Comparison of ENCODE assay signal across 14 cellular contexts in the genomic region with DNA sequence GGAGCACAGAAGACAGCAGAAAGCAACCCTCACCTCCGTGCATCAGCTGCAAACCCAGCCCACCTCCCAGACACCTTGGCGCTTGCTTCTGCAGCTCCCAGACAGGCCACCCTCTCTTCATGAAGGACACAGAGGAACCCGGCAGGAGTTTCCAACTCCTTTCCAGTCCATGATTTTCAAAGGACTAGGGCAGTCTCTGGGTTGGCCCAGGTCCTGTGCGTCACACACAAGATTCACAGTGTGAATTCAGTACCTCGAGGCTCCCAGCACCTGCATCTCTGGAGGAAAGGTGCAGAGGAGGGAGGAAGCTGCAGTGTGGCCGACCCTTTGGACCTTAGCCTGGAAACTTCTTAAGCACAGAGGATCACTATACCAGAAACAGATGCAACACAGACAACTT.
A peak's percentile ranks its signal among the peaks of the same experiment; 100 is the strongest.
DNase-seq lines count a peak whose midpoint lies in the region; ATAC-seq, FAIRE-seq and TF ChIP-seq lines count a peak whose summit lies in the region.
"Had no signal": no experiment of that assay in that cellular context is flagged by ENCODE, and none has a peak within 500 bp of the region (broad histone marks: within the 10 kb centered on the region; RNA-seq: fewer than 3 reads in every experiment).

No MANE protein-coding gene starts in this region.

- TF ChIP-seq EP300 in HepG2 (IDR thresholded peaks at IDR 0.05; ENCODE audit: low read depth in 2 of 2, low read length in 2 of 2) = no peak
- TF ChIP-seq EP300 in HepG2 (CRISPR knock-in tag; IDR thresholded peaks at IDR 0.05; ENCODE audit: borderline replicate concordance) = no peak

- 66% methylated on average over 4 of the region's 6 CpGs for WGBS in right lobe of liver (ENCODE audit: insufficient coverage, low coverage, low lambda C conversion rate, missing lambda C conversion rate)
- 91% methylated on average over 4 of the region's 6 CpGs for WGBS in HepG2 (ENCODE audit: low lambda C conversion rate)

- peak overlapping the region in 2 of 3 donors; percentile 60 to 84 for H3K27ac ChIP-seq in right lobe of liver
- H3K27ac ChIP-seq in HepG2 (ENCODE audit: extremely low read length, insufficient read depth, low read length) = no peak overlapping the region
- peak overlapping the region; percentile 95 to 97 for H3K27ac ChIP-seq in kidney (ENCODE audit: low read depth in 2 of 2, low read length in 2 of 2)
- H3K27ac ChIP-seq in skeletal muscle tissue (ENCODE audit: low read depth, low read length) = peak overlapping the region; percentile 80

- H3K9me3 ChIP-seq in right lobe of liver = no peaks in the 10 kb centered on the region
- H3K9me3 ChIP-seq in HepG2 (ENCODE audit: low read length) = no peaks in the 10 kb centered on the region
- no peaks in the 10 kb centered on the region for H3K9me3 ChIP-seq in kidney (ENCODE audit: control insufficient read depth in 1 of 2, low read length in 2 of 2)
- no peaks in the 10 kb centered on the region for H3K9me3 ChIP-seq in skeletal muscle tissue (ENCODE audit: control insufficient read depth in 3 of 3, low read length in 3 of 3)

- in situ Hi-C loops in HepG2 (cut with HindIII; ENCODE audit: extremely low pct_ligation_motif_present, low pct_unique_long_range_greater_than_20kb) = loop anchor here (10.0 kb wide), 2 partner anchors 160 to 190 kb away; a partner anchor contains a TSS

- H3K9ac ChIP-seq in HepG2 (ENCODE audit: insufficient read depth, low read depth, low read length) = no peak overlapping the region
- peak overlapping the region in 1 of 2 donors; percentile 53 for H3K9ac ChIP-seq in kidney (ENCODE audit: low read length in 2 of 2)
- H3K9ac ChIP-seq in skeletal muscle tissue (ENCODE audit: low read depth in 1 of 3, low read length in 3 of 3) = peak overlapping the region in 2 of 3 donors; percentile 40 to 73

- intact Hi-C loops in right lobe of liver (cut with DNase I) (loop anchor here in 1 of 2 donors (10.0 kb wide), 1 partner anchor 240 kb away; a partner anchor contains a TSS), HepG2 (cut with micrococcal nuclease; ENCODE audit: unreplicated experiment) (no loop called here), kidney (cut with DNase I) (no loop called here)

- H3K4me2 ChIP-seq in HepG2 (ENCODE audit: low read depth, low read length) = no peak overlapping the region

- H4K20me1 ChIP-seq in HepG2 (ENCODE audit: insufficient read depth, low read length) = no peaks in the 10 kb centered on the region

- no peaks in the 10 kb centered on the region for H3K27me3 ChIP-seq in right lobe of liver
- H3K27me3 ChIP-seq in HepG2 (ENCODE audit: control insufficient read depth in 1 of 2, insufficient read depth in 2 of 2, low read length in 2 of 2) = no peaks in the 10 kb centered on the region
- H3K27me3 ChIP-seq in skeletal muscle tissue (ENCODE audit: control insufficient read depth in 3 of 3, insufficient read depth in 3 of 3, low read length in 3 of 3) = no peaks in the 10 kb centered on the region

- BruUV-seq in HepG2 (replicated peaks; lab: Mats Ljungman, UMichigan) = no TSS peak

- FAIRE-seq in HepG2 (lab: Jason Lieb, UNC) = no peak
- no peak for FAIRE-seq in kidney (lab: Jason Lieb, UNC)
- FAIRE-seq: GM12878 had no signal

- CTCF ChIA-PET in HepG2 (lab: Yijun Ruan, JAX; ENCODE audit: low intra/inter-chr PET ratio, low total read pairs) = no interaction called here

- DNase-seq in right lobe of liver (no peak), HepG2 (ENCODE audit: low spot score) (no peak), kidney (no peak), superior temporal gyrus (ENCODE audit: extremely low spot score) (no peak)
- DNase-seq in activated effector memory CD4-positive, alpha-beta T cell treated with Interleukin-2 at 50 U/mL for 16 hours = no peak
- DNase-seq: ACHN, GF-D8, NCI-H1105, NCI-H2081, NCI-H446 treated with DMSO at 0.1 percent for 48 hours had no signal

- H3K36me3 ChIP-seq in right lobe of liver (no peaks in the 10 kb centered on the region), HepG2 (replicated peaks in 1 of 2; ENCODE audit: control insufficient read depth in 1 of 2, insufficient read depth in 2 of 2, low read length in 2 of 2) (peaks cover 4 to 33% of the 10 kb centered on the region in 2 experiments; a peak in 3 of 5 replicates), kidney (ENCODE audit: control insufficient read depth in 1 of 2, insufficient read depth in 2 of 2, low read length in 2 of 2) (peaks cover 0 to 6% of the 10 kb centered on the region in 2 donors), skeletal muscle tissue (ENCODE audit: control insufficient read depth in 3 of 3, insufficient read depth in 3 of 3, low read length in 3 of 3) (peaks cover 11 to 24% (median 12%) of the 10 kb centered on the region in 3 donors)

- ATAC-seq in right lobe of liver = no peak
- no peak for ATAC-seq in HepG2
- no peak for ATAC-seq in HG02642 (IDR thresholded peaks at IDR 0.05; ENCODE audit: poor library complexity, unreplicated experiment)
- ATAC-seq: GM12878, Panc1 had no signal

- no peak overlapping the region for H2AFZ ChIP-seq in HepG2 (ENCODE audit: low read length)

- H3K4me1 ChIP-seq in right lobe of liver (peaks cover 0 to 97% (median 40%) of the 10 kb centered on the region in 4 donors), HepG2 (ENCODE audit: insufficient read depth, low read length) (no peaks in the 10 kb centered on the region), kidney (ENCODE audit: control insufficient read depth in 1 of 2, insufficient read depth in 1 of 2, low read depth in 1 of 2, low read length in 2 of 2) (peaks cover 52 to 54% of the 10 kb centered on the region in 2 donors), skeletal muscle tissue (ENCODE audit: control insufficient read depth in 3 of 3, insufficient read depth in 3 of 3, low read length in 3 of 3) (peaks cover 43 to 75% (median 66%) of the 10 kb centered on the region in 3 donors)

- POLR2A ChIA-PET in HepG2 (lab: Yijun Ruan, JAX) = no interaction called here

- TF ChIP-seq CTCF in right lobe of liver (IDR thresholded peaks at IDR 0.05) (no peak), HepG2 (CRISPR knock-in tag; IDR thresholded peaks at IDR 0.05) (no peak), kidney (IDR thresholded peaks at IDR 0.05; ENCODE audit: borderline replicate concordance, extremely low read depth, insufficient read depth) (no peak)

- H3K4me3 ChIP-seq in right lobe of liver = no peak overlapping the region
- no peak overlapping the region for H3K4me3 ChIP-seq in HepG2 (replicated peaks in 1 of 3; ENCODE audit: insufficient read depth in 1 of 3, low read depth in 2 of 3, low read length in 3 of 3)
- H3K4me3 ChIP-seq in kidney (ENCODE audit: low read length in 2 of 2) = no peak overlapping the region
- peak overlapping the region in 1 of 3 donors; percentile 41 for H3K4me3 ChIP-seq in skeletal muscle tissue (ENCODE audit: low read length in 3 of 3)
- H3K4me3 ChIP-seq: GM12878 had no signal

- TF ChIP-seq RAD21 in HepG2 (CRISPR knock-in tag; IDR thresholded peaks at IDR 0.05) = no peak

- no peak for TF ChIP-seq POLR2A in right lobe of liver (IDR thresholded peaks at IDR 0.05)
- no peak for TF ChIP-seq POLR2A in HepG2 (IDR thresholded peaks at IDR 0.05; ENCODE audit: insufficient read depth in 1 of 2, low read depth in 2 of 2, low read length in 2 of 2)

- no peaks in the 10 kb centered on the region for H3K79me2 ChIP-seq in HepG2 (ENCODE audit: insufficient read depth, low read length)

TF ChIP-seq in HepG2, 621 proteins besides CTCF, POLR2A, EP300 and RAD21:
- TF ChIP-seq ZNF143 (CRISPR knock-in tag; IDR thresholded peaks at IDR 0.05) (no peak), PHF5A (CRISPR knock-in tag; IDR thresholded peaks at IDR 0.05; ENCODE audit: low read depth, unreplicated experiment) (no peak), ZNF33A (CRISPR knock-in tag; IDR thresholded peaks at IDR 0.05; ENCODE audit: borderline replicate concordance) (no peak), TOE1 (CRISPR knock-in tag; IDR thresholded peaks at IDR 0.05) (no peak)
- TF ChIP-seq, protein P1, sequence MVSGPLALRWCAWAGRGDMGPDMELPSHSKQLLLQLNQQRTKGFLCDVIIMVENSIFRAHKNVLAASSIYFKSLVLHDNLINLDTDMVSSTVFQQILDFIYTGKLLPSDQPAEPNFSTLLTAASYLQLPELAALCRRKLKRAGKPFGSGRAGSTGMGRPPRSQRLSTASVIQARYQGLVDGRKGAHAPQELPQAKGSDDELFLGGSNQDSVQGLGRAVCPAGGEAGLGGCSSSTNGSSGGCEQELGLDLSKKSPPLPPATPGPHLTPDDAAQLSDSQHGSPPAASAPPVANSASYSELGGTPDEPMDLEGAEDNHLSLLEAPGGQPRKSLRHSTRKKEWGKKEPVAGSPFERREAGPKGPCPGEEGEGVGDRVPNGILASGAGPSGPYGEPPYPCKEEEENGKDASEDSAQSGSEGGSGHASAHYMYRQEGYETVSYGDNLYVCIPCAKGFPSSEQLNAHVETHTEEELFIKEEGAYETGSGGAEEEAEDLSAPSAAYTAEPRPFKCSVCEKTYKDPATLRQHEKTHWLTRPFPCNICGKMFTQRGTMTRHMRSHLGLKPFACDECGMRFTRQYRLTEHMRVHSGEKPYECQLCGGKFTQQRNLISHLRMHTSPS (CRISPR knock-in tag; IDR thresholded peaks at IDR 0.05; ENCODE audit: low read depth) = no peak
